ENCODE assay signal across 15 cellular contexts in genomic region chr2:239831272-239831731, GRCh38.
A peak's percentile ranks its signal among the peaks of the same experiment; 100 is the strongest.
DNase-seq lines count a peak whose midpoint lies in the region; ATAC-seq, FAIRE-seq and TF ChIP-seq lines count a peak whose summit lies in the region.
"Had no signal": no experiment of that assay in that cellular context is flagged by ENCODE, and none has a peak within 500 bp of the region (broad histone marks: within the 10 kb centered on the region; RNA-seq: fewer than 3 reads in every experiment).

No MANE protein-coding gene starts in this region.

- FAIRE-seq in H1 (lab: Jason Lieb, UNC) = no peak

- no peaks in the 10 kb centered on the region for H3K23me2 ChIP-seq in H1 (ENCODE audit: low read depth, low read length)

- no peak overlapping the region for H3K18ac ChIP-seq in H1 (ENCODE audit: extremely low read depth, low read length)

- 45% methylated on average over 13 of the region's 13 CpGs for whole genome bisulfite sequencing in HUES64
- 74% methylated on average over 13 of the region's 13 CpGs; no CpG with 5 or more reads in 1 of the 2 experiments for WGBS in H1 (ENCODE audit: extremely low coverage in 1 of 2, insufficient coverage in 1 of 2, insufficient read length in 1 of 2, insufficient replicate concordance in 2 of 2, low coverage in 1 of 2, low lambda C conversion rate in 2 of 2, missing lambda C conversion rate in 1 of 2), 2 experiments
- WGBS in sigmoid colon, 2 donors = 64 to 65% methylated on average over 13 of the region's 13 CpGs

- H2AFZ ChIP-seq in H1 (ENCODE audit: low read length) = no peak overlapping the region

- H4K5ac ChIP-seq in H1 (ENCODE audit: insufficient read length, low read depth, low read length) = no peak overlapping the region

- intact Hi-C loops in sigmoid colon (cut with DNase I) = no loop called here
- intact Hi-C loops in mucosa of descending colon (cut with DNase I, micrococcal nuclease) = no loop called here

- H3K9me3 ChIP-seq in HUES64 (ENCODE audit: insufficient read depth, low read depth, low read length) (no peaks in the 10 kb centered on the region), H1 (ENCODE audit: insufficient read depth in 2 of 2, low read depth in 1 of 2, low read length in 1 of 2) (no peaks in the 10 kb centered on the region), sigmoid colon (no peaks in the 10 kb centered on the region), mucosa of descending colon (no peaks in the 10 kb centered on the region)
- H3K9me3 ChIP-seq: heart left ventricle had no signal

- no peak overlapping the region for H2BK12ac ChIP-seq in H1 (ENCODE audit: low read depth, low read length)

- H4K91ac ChIP-seq in H1 (replicated peaks; ENCODE audit: insufficient read length, low read length) = no peak overlapping the region

- no peak overlapping the region for H2AK5ac ChIP-seq in H1 (ENCODE audit: low read depth, low read length)

- H3K4me3 ChIP-seq in HUES64 (ENCODE audit: low read length) = no peak overlapping the region
- H3K4me3 ChIP-seq in H1 (ENCODE audit: extremely low read depth in 1 of 4, insufficient read depth in 2 of 4, low read depth in 3 of 4, low read length in 4 of 4) = no peak overlapping the region
- H3K4me3 ChIP-seq in sigmoid colon = no peak overlapping the region
- no peak overlapping the region for H3K4me3 ChIP-seq in mucosa of descending colon
- H3K4me3 ChIP-seq: BLaER1 treated with 17β-estradiol and CSF1 and Interleukin-3, amounts not matched to agents 10 nM and 100 nM; heart left ventricle had no signal

- H4K8ac ChIP-seq in H1 (ENCODE audit: extremely low read depth, insufficient read depth, low read length) = no peak overlapping the region

- no peak overlapping the region for H2BK20ac ChIP-seq in H1 (ENCODE audit: low read length)

- TF ChIP-seq EP300 in H1 (IDR thresholded peaks at IDR 0.05; ENCODE audit: borderline replicate concordance in 1 of 2, low read depth in 2 of 2, low read length in 2 of 2) (no peak), sigmoid colon (IDR thresholded peaks at IDR 0.05) (no peak)

- no peaks in the 10 kb centered on the region for H3K27me3 ChIP-seq in HUES64 (ENCODE audit: insufficient read depth, low read length)
- no peaks in the 10 kb centered on the region for H3K27me3 ChIP-seq in H1 (replicated peaks in 1 of 4; ENCODE audit: control insufficient read depth in 3 of 4, extremely low read depth in 1 of 4, insufficient read depth in 3 of 4, low read length in 3 of 4)
- no peaks in the 10 kb centered on the region for H3K27me3 ChIP-seq in sigmoid colon
- H3K27me3 ChIP-seq: BLaER1 treated with 17β-estradiol and CSF1 and Interleukin-3, amounts not matched to agents 10 nM and 100 nM had no signal

- H3K23ac ChIP-seq in H1 (ENCODE audit: insufficient read length) = no peak overlapping the region

- TF ChIP-seq CTCF in H1 (IDR thresholded peaks at IDR 0.05; ENCODE audit: control extremely low read depth in 1 of 3, insufficient read depth in 1 of 3, low read depth in 1 of 3, low read length in 3 of 3) (0 out of 4 replicates have a peak, but pooled peaks of 1 of the 3 experiments have one; percentile 4), sigmoid colon (IDR thresholded peaks at IDR 0.05) (no peak), mucosa of descending colon (IDR thresholded peaks at IDR 0.05) (no peak)

- no peak for ATAC-seq in mucosa of descending colon
- ATAC-seq: stimulated activated naive B cell treated with anti-CD40 and anti-IgM and Interleukin-4, amounts not matched to agents 10 μg/mL and 1 μg/mL and 100 μg/mL, for 72 hours had no signal

- no peak overlapping the region for H2BK15ac ChIP-seq in H1 (ENCODE audit: low read length)

- no peak overlapping the region for H3K56ac ChIP-seq in H1 (replicated peaks; ENCODE audit: insufficient read length, low read depth, low read length)

- H2BK120ac ChIP-seq in H1 (replicated peaks; ENCODE audit: low read depth, low read length) = no peak overlapping the region

- H2BK5ac ChIP-seq in H1 (ENCODE audit: low read depth, low read length) = no peak overlapping the region

- H3K4me1 ChIP-seq in HUES64 (ENCODE audit: insufficient read depth, low read length) (0 out of 2 replicates have a peak, but pooled peaks cover 9% of the 10 kb centered on the region), H1 (replicated peaks in 1 of 4; ENCODE audit: control insufficient read depth in 3 of 4, insufficient read depth in 4 of 4, low read length in 3 of 4) (peaks cover 0 to 8% (median 4%) of the 10 kb centered on the region in 4 experiments; a peak in 5 of 7 replicates), sigmoid colon (peaks cover 0 to 32% (median 22%) of the 10 kb centered on the region in 4 donors), mucosa of descending colon (ENCODE audit: low read depth) (no peaks in the 10 kb centered on the region)

- DNase-seq in H1 (ENCODE audit: low read depth in 1 of 2, low spot score in 2 of 2) (peak; percentile 21 to 52), left kidney (ENCODE audit: low read depth, low spot score) (peak; percentile 35), sigmoid colon (peak; percentile 63), T-helper 1 cell (no peak), NCI-H187 (lab: John Stamatoyannopoulos, UW) (no peak), mucosa of descending colon (no peak)
- DNase-seq: activated naive CD4-positive, alpha-beta T cell treated with anti-CD3 and anti-CD28 coated beads for 36 hours; KBM-7; NCI-H1436; NCI-H524 treated with DMSO at 0.1 percent for 48 hours; stimulated activated CD4-positive, alpha-beta T cell treated with anti-CD3 and anti-CD28 coated beads, Interleukin-4, amount 100 ng/mL, for 1 hour; stimulated activated naive B cell treated with anti-CD40 and anti-IgM and Interleukin-4, amounts not matched to agents 10 μg/mL and 1 μg/mL and 100 μg/mL, for 72 hours had no signal

- H3K4ac ChIP-seq in H1 (replicated peaks; ENCODE audit: insufficient read length, low read depth, low read length) = no peak overlapping the region

- H3K79me2 ChIP-seq in H1 (ENCODE audit: control insufficient read depth in 1 of 2, insufficient read depth in 2 of 2, low read length in 2 of 2) = no peaks in the 10 kb centered on the region

- H3K14ac ChIP-seq in H1 (ENCODE audit: insufficient read length) = no peak overlapping the region

- no peaks in the 10 kb centered on the region for H4K20me1 ChIP-seq in H1 (replicated peaks in 1 of 2; ENCODE audit: control insufficient read depth in 1 of 2, insufficient read depth in 2 of 2, low read length in 2 of 2)
- H4K20me1 ChIP-seq: BLaER1 treated with 17β-estradiol and CSF1 and Interleukin-3, amounts not matched to agents 10 nM and 100 nM had no signal

- H3K79me1 ChIP-seq in H1 (ENCODE audit: low read depth, low read length) = no peaks in the 10 kb centered on the region

- POLR2A ChIA-PET in H1 (lab: Charles Lee; ENCODE audit: partially characterized antibody) = no interaction called here

- no peaks in the 10 kb centered on the region for H3K36me3 ChIP-seq in HUES64 (ENCODE audit: insufficient read depth, low read length)
- no peaks in the 10 kb centered on the region for H3K36me3 ChIP-seq in H1 (ENCODE audit: control insufficient read depth in 2 of 4, insufficient read depth in 4 of 4, low read length in 3 of 4)
- H3K36me3 ChIP-seq in sigmoid colon = no peaks in the 10 kb centered on the region
- H3K36me3 ChIP-seq in mucosa of descending colon (ENCODE audit: low read depth) = no peaks in the 10 kb centered on the region
- H3K36me3 ChIP-seq: heart left ventricle had no signal

- no peak overlapping the region; a peak in 1 of 4 replicates for H3K4me2 ChIP-seq in H1 (ENCODE audit: insufficient read depth in 1 of 2, low read depth in 2 of 2, low read length in 2 of 2)

- TF ChIP-seq POLR2A in H1 (IDR thresholded peaks at IDR 0.05; ENCODE audit: control extremely low read depth in 1 of 2, low read depth in 2 of 2, low read length in 2 of 2) = no peak
- no peak for TF ChIP-seq POLR2A in sigmoid colon (IDR thresholded peaks at IDR 0.05)

- H3K9ac ChIP-seq in HUES64 (ENCODE audit: low read depth, low read length) (no peak overlapping the region), H1 (replicated peaks in 1 of 4; ENCODE audit: extremely low read depth in 1 of 4, low read depth in 3 of 4, low read length in 3 of 4) (no peak overlapping the region)
- H3K9ac ChIP-seq: BLaER1 treated with 17β-estradiol and CSF1 and Interleukin-3, amounts not matched to agents 10 nM and 100 nM had no signal

- TF ChIP-seq RAD21 in H1 (IDR thresholded peaks at IDR 0.05 in 1 of 2, conservative IDR thresholded peaks at IDR 0.05 in 1 of 2; ENCODE audit: low read depth in 2 of 2, low read length in 2 of 2) = no peak

- CTCF ChIA-PET in H1 (lab: Charles Lee; ENCODE audit: partially characterized antibody) = no interaction called here

- H3K27ac ChIP-seq in HUES64 (ENCODE audit: low read depth, low read length) = peak overlapping the region; percentile 41
- no peak overlapping the region for H3K27ac ChIP-seq in H1 (ENCODE audit: low read depth, low read length)
- H3K27ac ChIP-seq in sigmoid colon = no peak overlapping the region
- H3K27ac ChIP-seq: BLaER1 treated with 17β-estradiol and CSF1 and Interleukin-3, amounts not matched to agents 10 nM and 100 nM; heart left ventricle had no signal

TF ChIP-seq in H1, 55 proteins besides CTCF, POLR2A, EP300 and RAD21 (continues in another document):
- TF ChIP-seq MAX (IDR thresholded peaks at IDR 0.05) (peak; percentile 75; the same call in 1 of the 2 replicates), HDAC6 (IDR thresholded peaks at IDR 0.05; ENCODE audit: low read depth, low read length) (no peak)

Comparison
In these comparisons a context has a peak if more than half of its experiments do, and no peak if none do; other contexts are left out.
1. DNase-seq: peak in H1 (2 of 2), left kidney (single experiment) and sigmoid colon (single experiment); none in T-helper 1 cell (0 of 5), NCI-H187 (0 of 2) and mucosa of descending colon (0 of 3).